ENCODE assay signal across 19 cellular contexts in genomic region chr5:72325566-72326297, GRCh38. TPM values are rescaled to one million over a fixed set of nuclear protein-coding genes. Genes with fewer than 3 reads are reported as not detected.
DNase-seq lines count a peak whose midpoint lies in the region; ATAC-seq, FAIRE-seq and TF ChIP-seq lines count a peak whose summit lies in the region.
"Had no signal": no experiment of that assay in that cellular context is flagged by ENCODE, and none has a peak within 500 bp of the region (broad histone marks: within the 10 kb centered on the region; RNA-seq: fewer than 3 reads in every experiment).

No MANE protein-coding gene starts in this region.

- H3T11ph ChIP-seq in H9 (ENCODE audit: low read length), result no peak overlapping the region

- H2AFZ ChIP-seq in GM12878 (ENCODE audit: control insufficient read depth, low read depth, low read length) (no peak overlapping the region), H9 (ENCODE audit: low read length) (no peak overlapping the region)

- H3K36me3 Mint-ChIP-seq in T-helper 2 cell treated with Interferon-gamma antibody and Interleukin-4, amounts not matched to agents 5 μg/mL and 100 μg/mL, for 36 hours (ENCODE audit: low read depth), result peaks cover 40% of the 10 kb centered on the region
- peaks cover 16 to 57% (median 53%) of the 10 kb centered on the region in 3 experiments for H3K36me3 Mint-ChIP-seq in H9 (ENCODE audit: insufficient read depth in 1 of 3, low read depth in 3 of 3)

- H3K27ac ChIP-seq in GM12878 (ENCODE audit: control insufficient read depth, insufficient read depth), result no peak overlapping the region
- H3K27ac ChIP-seq in H9 (ENCODE audit: insufficient read length, low read depth, low read length), result no peak overlapping the region
- H3K27ac ChIP-seq: ovary, vagina, VCaP had no signal

- H3K79me2 ChIP-seq in GM12878 (ENCODE audit: control insufficient read depth, insufficient read depth, low read length), result peaks cover 7% of the 10 kb centered on the region
- no peaks in the 10 kb centered on the region for H3K79me2 ChIP-seq in H9 (ENCODE audit: insufficient read depth, low read length)

- H3K23me2 ChIP-seq in H9 (ENCODE audit: insufficient read length, low read depth, low read length, poor library complexity, severe bottlenecking), result no peaks in the 10 kb centered on the region

- no peak overlapping the region for H3K4me3 ChIP-seq in GM12878
- H3K4me3 ChIP-seq: ovary, vagina had no signal

- H3K79me1 ChIP-seq in H9 (ENCODE audit: insufficient read depth, low read depth, low read length, poor library complexity, severe bottlenecking), result no peaks in the 10 kb centered on the region

- no peak overlapping the region for H3K56ac ChIP-seq in H9 (ENCODE audit: insufficient read length, low read depth, low read length)

- H3K14ac ChIP-seq in H9 (ENCODE audit: insufficient read depth, low read length), result no peak overlapping the region

- no peak overlapping the region for H2BK15ac ChIP-seq in H9 (ENCODE audit: low read depth, low read length)

- DNase-seq in ACHN, result peak; percentile 15
- DNase-seq in HS-27A (ENCODE audit: low read depth), result peak; percentile 27
- no peak for DNase-seq in GM12878 (ENCODE audit: low read depth, low spot score)
- DNase-seq in glomerular visceral epithelial cell (ENCODE audit: extremely low spot score), result peak; percentile 60
- no peak for DNase-seq in T-helper 2 cell treated with Interferon-gamma antibody and Interleukin-4, amounts not matched to agents 5 μg/mL and 100 μg/mL, for 36 hours (ENCODE audit: low spot score)
- no peak for DNase-seq in H9
- DNase-seq: activated CD8-positive, alpha-beta memory T cell treated with anti-CD3 and anti-CD28 coated beads, Interleukin-2, amount 50 U/mL, for 48 hours; activated naive CD8-positive, alpha-beta T cell treated with anti-CD3 and anti-CD28 coated beads, Interleukin-2, amount 50 U/mL, for 24 hours; BE2C; effector memory CD4-positive, alpha-beta T cell; mesendoderm; NCI-H1417; ovary; Right ventricle myocardium superior had no signal

- no peaks in the 10 kb centered on the region for H3K27me3 ChIP-seq in GM12878 (replicated peaks in 1 of 2; ENCODE audit: control insufficient read depth in 2 of 2, insufficient read depth in 2 of 2, low read length in 1 of 2)
- H3K27me3 ChIP-seq in H9 (ENCODE audit: insufficient read depth, low read length), result no peaks in the 10 kb centered on the region
- H3K27me3 ChIP-seq: BE2C, ovary, vagina had no signal

- H2BK12ac ChIP-seq in H9 (ENCODE audit: insufficient read length, low read depth, low read length), result no peak overlapping the region

- H4K20me1 ChIP-seq in GM12878 (ENCODE audit: control insufficient read depth, insufficient read depth) (no peaks in the 10 kb centered on the region), H9 (ENCODE audit: control insufficient read depth, insufficient read depth, insufficient read length) (no peaks in the 10 kb centered on the region)

- peaks cover 10% of the 10 kb centered on the region for H3K4me1 Mint-ChIP-seq in T-helper 2 cell treated with Interferon-gamma antibody and Interleukin-4, amounts not matched to agents 5 μg/mL and 100 μg/mL, for 36 hours (ENCODE audit: low read depth)
- H3K4me1 Mint-ChIP-seq in H9, result peaks cover 11 to 17% of the 10 kb centered on the region in 2 experiments

- no peaks in the 10 kb centered on the region for H3K9me3 ChIP-seq in GM12878 (replicated peaks; ENCODE audit: control insufficient read depth, insufficient read depth, low read length)
- H3K9me3 ChIP-seq in H9 (ENCODE audit: control insufficient read depth, low read depth, low read length), result no peaks in the 10 kb centered on the region
- H3K9me3 ChIP-seq: BE2C, ovary, vagina had no signal

- H3K18ac ChIP-seq in H9 (ENCODE audit: insufficient read length, low read depth, low read length), result no peak overlapping the region

- 62% methylated on average over 4 of the region's 4 CpGs for WGBS in GM12878 (ENCODE audit: insufficient coverage, insufficient replicate concordance, low lambda C conversion rate, missing lambda C conversion rate)
- WGBS in H9 (ENCODE audit: extremely low coverage, insufficient read length, low lambda C conversion rate), result no CpG with 5 or more reads among the region's 4 CpGs

- no peak overlapping the region for H3K23ac ChIP-seq in H9 (ENCODE audit: insufficient read length, low read depth, low read length)

- CTCF ChIA-PET in GM12878 (lab: Yijun Ruan, JAX), result no interaction called here

- no peak for TF ChIP-seq RAD21 in GM12878 (IDR thresholded peaks at IDR 0.05; ENCODE audit: insufficient read depth, low read depth, low read length)

- no peak for ATAC-seq in GM12878
- ATAC-seq in HG03280 (IDR thresholded peaks at IDR 0.05; ENCODE audit: unreplicated experiment), result no peak
- ATAC-seq in HG02970 (IDR thresholded peaks at IDR 0.05; ENCODE audit: low FRiP score, unreplicated experiment), result no peak
- ATAC-seq: activated naive CD8-positive, alpha-beta T cell treated with anti-CD3 and anti-CD28 coated beads, Interleukin-2, amount 50 U/mL, for 24 hours had no signal

- RAD21 ChIA-PET in GM12878 (lab: Charles Lee; ENCODE audit: unreplicated experiment), result no interaction called here

- intact Hi-C loops in GM12878 (cut with micrococcal nuclease; ENCODE audit: unreplicated experiment), result no loop called here

- H3K4me3 Mint-ChIP-seq in T-helper 2 cell treated with Interferon-gamma antibody and Interleukin-4, amounts not matched to agents 5 μg/mL and 100 μg/mL, for 36 hours, result no peak overlapping the region
- no peak overlapping the region for H3K4me3 Mint-ChIP-seq in H9
- H3K4me3 Mint-ChIP-seq: activated naive CD8-positive, alpha-beta T cell treated with anti-CD3 and anti-CD28 coated beads, Interleukin-2, amount 50 U/mL, for 24 hours; IgD-negative memory B cell had no signal

- TF ChIP-seq CTCF in GM12878 (IDR thresholded peaks at IDR 0.05 in 2 of 3, conservative IDR thresholded peaks at IDR 0.05 in 1 of 3; ENCODE audit: control insufficient read depth in 2 of 3, extremely low read depth in 1 of 3, insufficient read depth in 1 of 3, low read depth in 3 of 3, low read length in 3 of 3), result no peak
- TF ChIP-seq CTCF in H9 (conservative IDR thresholded peaks at IDR 0.05), result no peak

- in situ Hi-C loops in ACHN (cut with HindIII; ENCODE audit: low pct_ligation_motif_present, low pct_unique_long_range_greater_than_20kb, low sequenced_read_pairs), result no loop called here
- in situ Hi-C loops in GM12878 (cut with MboI), result no loop called here

- H4K91ac ChIP-seq in H9 (ENCODE audit: insufficient read length, low read depth, low read length), result no peak overlapping the region

- TF ChIP-seq EP300 in GM12878 (IDR thresholded peaks at IDR 0.05; ENCODE audit: borderline replicate concordance in 1 of 2, control insufficient read depth in 1 of 2, low read depth in 2 of 2, low read length in 2 of 2), result no peak

- POLR2A ChIA-PET in GM12878 (lab: Charles Lee), result no interaction called here

- BruUV-seq in GM12878 (replicated peaks; lab: Mats Ljungman, UMichigan), result no TSS peak

- peak; percentile 35 for FAIRE-seq in GM12878 (lab: Jason Lieb, UNC)

- H3K4me2 ChIP-seq in GM12878 (ENCODE audit: control insufficient read depth, insufficient read depth), result no peak overlapping the region
- no peak overlapping the region for H3K4me2 ChIP-seq in H9 (ENCODE audit: insufficient read depth, insufficient read length, low read length)

- H4K5ac ChIP-seq in H9 (ENCODE audit: insufficient read length, low read depth, low read length), result no peak overlapping the region

- no peak overlapping the region for H2AK5ac ChIP-seq in H9 (ENCODE audit: insufficient read length, low read length)

- H3K4ac ChIP-seq in H9 (ENCODE audit: low read depth, low read length), result no peak overlapping the region

- no peak overlapping the region for H2BK20ac ChIP-seq in H9 (ENCODE audit: low read depth, low read length, poor library complexity, severe bottlenecking)

- SMC1A ChIA-PET in GM12878 (lab: Charles Lee; ENCODE audit: uncharacterized antibody, unreplicated experiment), result no interaction called here

- H3K27me3 Mint-ChIP-seq in T-helper 2 cell treated with Interferon-gamma antibody and Interleukin-4, amounts not matched to agents 5 μg/mL and 100 μg/mL, for 36 hours (ENCODE audit: low read depth), result no peaks in the 10 kb centered on the region
- H3K27me3 Mint-ChIP-seq in H9 (ENCODE audit: low read depth), result no peaks in the 10 kb centered on the region
- H3K27me3 Mint-ChIP-seq: activated naive CD8-positive, alpha-beta T cell treated with anti-CD3 and anti-CD28 coated beads, Interleukin-2, amount 50 U/mL, for 24 hours; IgD-negative memory B cell had no signal

- H3K36me3 ChIP-seq in GM12878 (ENCODE audit: control insufficient read depth in 2 of 2, insufficient read depth in 2 of 2, low read length in 1 of 2), result peaks cover 0 to 20% of the 10 kb centered on the region in 2 experiments
- H3K36me3 ChIP-seq: ovary had no signal

- no peak overlapping the region for H4K8ac ChIP-seq in H9 (replicated peaks; ENCODE audit: insufficient read length, low read depth, low read length)

- no peak for TF ChIP-seq POLR2A in GM12878 (IDR thresholded peaks at IDR 0.05; ENCODE audit: low read depth, low read length)

- no peak overlapping the region for H2BK5ac ChIP-seq in H9 (ENCODE audit: insufficient read length, low read length)

- H3K9me3 Mint-ChIP-seq in T-helper 2 cell treated with Interferon-gamma antibody and Interleukin-4, amounts not matched to agents 5 μg/mL and 100 μg/mL, for 36 hours, result no peaks in the 10 kb centered on the region
- H3K9me3 Mint-ChIP-seq in H9, result no peaks in the 10 kb centered on the region
- H3K9me3 Mint-ChIP-seq: activated naive CD8-positive, alpha-beta T cell treated with anti-CD3 and anti-CD28 coated beads, Interleukin-2, amount 50 U/mL, for 24 hours; IgD-negative memory B cell had no signal

- H3K9ac ChIP-seq in GM12878 (ENCODE audit: control insufficient read depth, insufficient read depth, low read length) (no peak overlapping the region), H9 (ENCODE audit: extremely low read depth, insufficient read length, low read length) (no peak overlapping the region)

- H2BK120ac ChIP-seq in H9 (ENCODE audit: low read depth, low read length, poor library complexity, severe bottlenecking), result no peak overlapping the region

- H3K27ac Mint-ChIP-seq in T-helper 2 cell treated with Interferon-gamma antibody and Interleukin-4, amounts not matched to agents 5 μg/mL and 100 μg/mL, for 36 hours, result no peak overlapping the region
- no peak overlapping the region for H3K27ac Mint-ChIP-seq in H9
- H3K27ac Mint-ChIP-seq: activated naive CD8-positive, alpha-beta T cell treated with anti-CD3 and anti-CD28 coated beads, Interleukin-2, amount 50 U/mL, for 24 hours had no signal

- H3K4me1 ChIP-seq in GM12878 (ENCODE audit: control insufficient read depth, insufficient read depth, low read length) (no peaks in the 10 kb centered on the region; the same call in 1 of the 2 replicates), H9 (ENCODE audit: insufficient read depth, low read length) (no peaks in the 10 kb centered on the region)
- H3K4me1 ChIP-seq: BE2C had no signal

RNA-seq across cellular contexts. Expression of gene PTCD2, which starts 5.6 kb away (rescaled TPM):
- total RNA-seq in GM12878 (2013; cell fraction: nucleolus; rRNA removed), result 37.6 and 44.3 TPM in 2 replicates
- total RNA-seq in GM12878 (2014; rRNA removed) (10.5 and 13.1 TPM in 2 replicates), GM12878 (2014; rRNA removed; fragmentation: Illumina TruSeq; extraction: Trizol) (8.7 and 9.9 TPM in 2 replicates), GM12878 (2021) (13.6 and 14.7 TPM in 2 replicates), H9 (2021) (12.7 and 12.9 TPM in 2 replicates)
- 4.2 TPM for polyA plus RNA-seq in GM12878 (2011; ENCODE audit: low read depth)
- polyA plus RNA-seq in GM12878 (2011; rRNA removed) (14.8 and 17.9 TPM in 2 replicates), GM12878 (2014; fragmentation: Illumina TruSeq; extraction: Trizol) (12.0 and 12.4 TPM in 2 replicates), GM12878 (2014; fragmentation: Nextera tagmentation; extraction: Ambion mirVana) (10 to 100 TPM in 1 of 2 experiments, 1 to 10 TPM in 1; 9.1 to 11.0 TPM), GM12878 (2014; rRNA removed) (10.2 and 12.8 TPM in 2 replicates), GM12878 (2016; fragmentation: Nextera tagmentation; extraction: Ambion mirVana) (10 to 100 TPM; 11.8 to 15.0 TPM)
- polyA plus RNA-seq in GM12878 (2011; cell fraction: cytosol; rRNA removed), result 8.3 and 9.0 TPM in 2 replicates
- 21.8 and 22.2 TPM in 2 replicates for polyA plus RNA-seq in GM12878 (2011; cell fraction: nucleus; rRNA removed)
- 4.1 and 6.9 TPM in 2 replicates for polyA plus RNA-seq in GM12878 (2012)
- polyA minus RNA-seq in GM12878 (2011; rRNA and poly(A)+ RNA removed), result 12.6 and 14.7 TPM in 2 replicates
- 3.7 and 3.9 TPM in 2 replicates for polyA minus RNA-seq in GM12878 (2011; cell fraction: cytosol; rRNA and poly(A)+ RNA removed)
- polyA minus RNA-seq in GM12878 (2011; cell fraction: nucleus; rRNA and poly(A)+ RNA removed), result 10.6 and 17.6 TPM in 2 replicates

RNA-seq across cellular contexts. Expression of gene MRPS27, which starts 5.7 kb away (rescaled TPM):
- total RNA-seq in GM12878 (2013; cell fraction: nucleolus; rRNA removed), result 151 and 157 TPM in 2 replicates
- 113 and 117 TPM in 2 replicates for total RNA-seq in GM12878 (2014; rRNA removed)
- 114 and 119 TPM in 2 replicates for total RNA-seq in GM12878 (2014; rRNA removed; fragmentation: Illumina TruSeq; extraction: Trizol)
- 95.3 and 96.1 TPM in 2 replicates for total RNA-seq in GM12878 (2021)
- 40.3 TPM for polyA plus RNA-seq in GM12878 (2011; ENCODE audit: low read depth)
- polyA plus RNA-seq in GM12878 (2011; rRNA removed), result 128 and 139 TPM in 2 replicates
- polyA plus RNA-seq in GM12878 (2011; cell fraction: cytosol; rRNA removed), result 92.2 and 96.2 TPM in 2 replicates
- polyA plus RNA-seq in GM12878 (2011; cell fraction: nucleus; rRNA removed), result 68.8 and 72.8 TPM in 2 replicates
- 46.0 and 55.8 TPM in 2 replicates for polyA plus RNA-seq in GM12878 (2012)
- 125 and 140 TPM in 2 replicates for polyA plus RNA-seq in GM12878 (2014; fragmentation: Illumina TruSeq; extraction: Trizol)
- polyA plus RNA-seq in GM12878 (2014; fragmentation: Nextera tagmentation; extraction: Ambion mirVana), result 10 to 100 TPM; 61.0 to 88.9 TPM
- polyA plus RNA-seq in GM12878 (2014; rRNA removed), result 84.7 and 89.9 TPM in 2 replicates
- polyA plus RNA-seq in GM12878 (2016; fragmentation: Nextera tagmentation; extraction: Ambion mirVana), result 10 to 100 TPM; 77.1 to 80.0 TPM
- polyA minus RNA-seq in GM12878 (2011; rRNA and poly(A)+ RNA removed), result 98.5 and 103 TPM in 2 replicates
- 41.7 and 54.2 TPM in 2 replicates for polyA minus RNA-seq in GM12878 (2011; cell fraction: cytosol; rRNA and poly(A)+ RNA removed)
- polyA minus RNA-seq in GM12878 (2011; cell fraction: nucleus; rRNA and poly(A)+ RNA removed), result 55.2 and 96.8 TPM in 2 replicates
- 78.1 and 83.3 TPM in 2 replicates for total RNA-seq in H9 (2021)

Comparison
In these comparisons a context has a peak if more than half of its experiments do, and no peak if none do; other contexts are left out.
1. DNase-seq: peak in ACHN (single experiment), HS-27A (single experiment) and glomerular visceral epithelial cell (single experiment); none in GM12878 (single experiment), T-helper 2 cell treated with Interferon-gamma antibody and Interleukin-4, amounts not matched to agents 5 μg/mL and 100 μg/mL, for 36 hours (single experiment) and H9 (single experiment).